Comparison of ENCODE assay signal across 10 cellular contexts in the genomic region with DNA sequence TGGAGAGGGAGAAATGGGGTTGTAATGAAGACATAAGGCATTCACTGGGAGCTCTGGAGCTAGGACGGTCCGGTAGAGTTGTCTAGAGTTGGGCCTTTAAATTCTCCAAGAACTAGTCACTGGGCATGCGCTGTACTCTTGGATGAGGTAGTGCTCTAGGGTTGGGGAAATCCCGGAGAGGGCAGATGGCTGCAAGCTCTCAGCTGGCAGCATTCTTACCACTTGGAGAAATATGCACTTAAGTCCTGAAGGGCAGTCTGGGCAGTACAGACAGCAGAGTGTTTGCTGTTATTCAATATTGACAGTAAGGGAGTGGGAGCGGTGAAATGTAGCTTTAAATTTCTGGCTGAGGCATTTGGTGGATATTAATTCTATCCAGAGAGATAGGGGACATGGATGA.
DNase-seq lines count a peak whose midpoint lies in the region; ATAC-seq and TF ChIP-seq lines count a peak whose summit lies in the region.
"Had no signal": no experiment of that assay in that cellular context is flagged by ENCODE, and none has a peak within 500 bp of the region (broad histone marks: within the 10 kb centered on the region; RNA-seq: fewer than 3 reads in every experiment).

No MANE protein-coding gene starts in this region.

- WGBS in thyroid gland, 2 donors, result 46 to 65% methylated on average over 5 of the region's 5 CpGs

- peak; percentile 92 to 95 for ATAC-seq in left cardiac atrium
- no peak for ATAC-seq in stimulated activated memory B cell treated with anti-CD40 and anti-IgM and Interleukin-4, amounts not matched to agents 10 μg/mL and 1 μg/mL and 100 μg/mL, for 72 hours
- no peak for ATAC-seq in HG03457 (IDR thresholded peaks at IDR 0.05; ENCODE audit: unreplicated experiment)

- peaks cover 4% of the 10 kb centered on the region for H3K27me3 Mint-ChIP-seq in stimulated activated memory B cell treated with anti-CD40 and anti-IgM and Interleukin-4, amounts not matched to agents 10 μg/mL and 1 μg/mL and 100 μg/mL, for 72 hours

- no peak overlapping the region for H3K27ac Mint-ChIP-seq in stimulated activated memory B cell treated with anti-CD40 and anti-IgM and Interleukin-4, amounts not matched to agents 10 μg/mL and 1 μg/mL and 100 μg/mL, for 72 hours

- H3K4me3 ChIP-seq in thyroid gland (replicated peaks in 1 of 3), result no peak overlapping the region

- H3K4me3 Mint-ChIP-seq in stimulated activated memory B cell treated with anti-CD40 and anti-IgM and Interleukin-4, amounts not matched to agents 10 μg/mL and 1 μg/mL and 100 μg/mL, for 72 hours, result no peak overlapping the region

- TF ChIP-seq CTCF in thyroid gland (IDR thresholded peaks at IDR 0.05), result no peak

- in situ Hi-C loops in SK-MEL-5 (cut with HindIII; ENCODE audit: low pct_unique_long_range_greater_than_20kb, low sequenced_read_pairs), result no loop called here

- no peaks in the 10 kb centered on the region for H3K4me1 Mint-ChIP-seq in stimulated activated memory B cell treated with anti-CD40 and anti-IgM and Interleukin-4, amounts not matched to agents 10 μg/mL and 1 μg/mL and 100 μg/mL, for 72 hours

- peaks cover 2% of the 10 kb centered on the region for H3K9me3 Mint-ChIP-seq in stimulated activated memory B cell treated with anti-CD40 and anti-IgM and Interleukin-4, amounts not matched to agents 10 μg/mL and 1 μg/mL and 100 μg/mL, for 72 hours

- DNase-seq in NCI-H748 (lab: John Stamatoyannopoulos, UW; ENCODE audit: unreplicated experiment) (peak; percentile 4), NCI-H748 treated with DMSO at 0.1 percent for 48 hours (lab: John Stamatoyannopoulos, UW) (no peak), SK-MEL-5 (ENCODE audit: low read depth, low spot score) (peak; percentile 13), left cardiac atrium (peak; percentile 28), thyroid gland (peak; percentile 51 to 76), SIG-M5 (lab: John Stamatoyannopoulos, UW) (no peak)
- DNase-seq: anterior cingulate cortex, NCI-H187 treated with DMSO at 0.1 percent for 48 hours had no signal

- peaks cover 0 to 6% of the 10 kb centered on the region in 2 donors for H3K4me1 ChIP-seq in thyroid gland

- H3K9me3 ChIP-seq in thyroid gland, result no peaks in the 10 kb centered on the region

- no peak for TF ChIP-seq POLR2A in thyroid gland (IDR thresholded peaks at IDR 0.05)

- intact Hi-C loops in left cardiac atrium (cut with DNase I) (no loop called here), thyroid gland (cut with DNase I) (no loop called here)

- no peaks in the 10 kb centered on the region for H3K36me3 Mint-ChIP-seq in stimulated activated memory B cell treated with anti-CD40 and anti-IgM and Interleukin-4, amounts not matched to agents 10 μg/mL and 1 μg/mL and 100 μg/mL, for 72 hours

- no peaks in the 10 kb centered on the region for H3K27me3 ChIP-seq in thyroid gland

- no peaks in the 10 kb centered on the region for H3K36me3 ChIP-seq in thyroid gland

- H3K27ac ChIP-seq in thyroid gland, result no peak overlapping the region

Comparison
In these comparisons a context has a peak if more than half of its experiments do, and no peak if none do; other contexts are left out.
1. DNase-seq: peak in NCI-H748 (single experiment), SK-MEL-5 (single experiment), left cardiac atrium (single experiment) and thyroid gland (2 of 2); none in NCI-H748 treated with DMSO at 0.1 percent for 48 hours (single experiment) and SIG-M5 (single experiment).
2. ATAC-seq: peak in left cardiac atrium (2 of 2); none in stimulated activated memory B cell treated with anti-CD40 and anti-IgM and Interleukin-4, amounts not matched to agents 10 μg/mL and 1 μg/mL and 100 μg/mL, for 72 hours (single experiment) and HG03457 (single experiment).